ENCODE assay signal across 9 cellular contexts in genomic region chrX:107677501-107677901, GRCh38. TPM values are rescaled to one million over a fixed set of nuclear protein-coding genes. Genes with fewer than 3 reads are reported as not detected.
DNase-seq lines count a peak whose midpoint lies in the region; ATAC-seq and TF ChIP-seq lines count a peak whose summit lies in the region.
"Had no signal": no experiment of that assay in that cellular context is flagged by ENCODE, and none has a peak within 500 bp of the region (broad histone marks: within the 10 kb centered on the region; RNA-seq: fewer than 3 reads in every experiment).

No MANE protein-coding gene starts in this region.

- H3K27ac ChIP-seq in Peyer's patch (peak overlapping the region; percentile 91 to 98 (median 94)), sigmoid colon (peak overlapping the region; percentile 85 to 91 (median 86))

- H3K27me3 Mint-ChIP-seq in effector memory CD8-positive, alpha-beta T cell: no peaks in the 10 kb centered on the region

- DNase-seq in Peyer's patch (no peak), sigmoid colon (no peak), NCI-H1436 treated with DMSO at 0.1 percent for 48 hours (lab: John Stamatoyannopoulos, UW) (no peak), iPS-NIHi11 (ENCODE audit: low spot score) (no peak), epidermal melanocyte (ENCODE audit: insufficient read length, low spot score) (no peak)
- no peak for DNase-seq in effector memory CD8-positive, alpha-beta T cell
- DNase-seq: NK-92 treated with Interleukin-12 subunit alpha and Interleukin-12 subunit beta, amount 100 ng/mL, for 24 hours had no signal

- H3K4me1 ChIP-seq in Peyer's patch (peaks cover 4 to 28% (median 6%) of the 10 kb centered on the region in 4 donors), sigmoid colon (peaks cover 0 to 30% (median 10%) of the 10 kb centered on the region in 4 donors)

- ATAC-seq in effector memory CD8-positive, alpha-beta T cell (replicated peaks): no peak
- ATAC-seq in GM18505 (IDR thresholded peaks at IDR 0.05; ENCODE audit: unreplicated experiment): no peak

- TF ChIP-seq CTCF in Peyer's patch (IDR thresholded peaks at IDR 0.05) (no peak), sigmoid colon (IDR thresholded peaks at IDR 0.05) (no peak)

- H3K9me3 ChIP-seq in Peyer's patch (no peaks in the 10 kb centered on the region), sigmoid colon (no peaks in the 10 kb centered on the region)

- intact Hi-C loops in sigmoid colon (cut with DNase I): no loop called here

- no peak for TF ChIP-seq EP300 in sigmoid colon (IDR thresholded peaks at IDR 0.05)

- TF ChIP-seq POLR2A in Peyer's patch (IDR thresholded peaks at IDR 0.05) (no peak), sigmoid colon (IDR thresholded peaks at IDR 0.05) (no peak), GM18505 (IDR thresholded peaks at IDR 0.05; ENCODE audit: borderline replicate concordance, extremely low read depth, insufficient read depth, insufficient read length) (no peak)

- 55 to 65% methylated on average over 10 of the region's 10 CpGs for whole genome bisulfite sequencing in sigmoid colon, 2 donors

- H3K4me1 Mint-ChIP-seq in effector memory CD8-positive, alpha-beta T cell (ENCODE audit: low read depth in 2 of 2): peaks cover 55 to 57% of the 10 kb centered on the region in 2 donors

- H3K27ac Mint-ChIP-seq in effector memory CD8-positive, alpha-beta T cell: peak overlapping the region; percentile 97 to 99

- peaks cover 34% of the 10 kb centered on the region for H3K36me3 Mint-ChIP-seq in effector memory CD8-positive, alpha-beta T cell (ENCODE audit: insufficient read depth)

- no peaks in the 10 kb centered on the region for H3K36me3 ChIP-seq in Peyer's patch
- no peaks in the 10 kb centered on the region for H3K36me3 ChIP-seq in sigmoid colon

- H3K27me3 ChIP-seq in Peyer's patch: no peaks in the 10 kb centered on the region
- H3K27me3 ChIP-seq in sigmoid colon: peaks cover 0 to 4% (median 0%) of the 10 kb centered on the region in 3 donors

- peak overlapping the region; percentile 79 to 83 for H3K4me3 Mint-ChIP-seq in effector memory CD8-positive, alpha-beta T cell

- H3K4me3 ChIP-seq in GM08714 (ENCODE audit: low read length) (peak overlapping the region; percentile 85; the same call in 1 of the 2 replicates), Peyer's patch (peak overlapping the region in 2 of 4 donors; percentile 54 to 60), sigmoid colon (peak overlapping the region in 3 of 4 donors; percentile 52 to 53 (median 52))

- no peaks in the 10 kb centered on the region for H3K9me3 Mint-ChIP-seq in effector memory CD8-positive, alpha-beta T cell

RNA-seq across cellular contexts. Expression of gene PRPS1, which starts 49.2 kb away (rescaled TPM):
- 10 to 100 TPM in 2 of 4 donors, 1 to 10 TPM in 2; 2.6 to 43.7 (median 9.3) TPM for total RNA-seq in Peyer's patch
- 10 to 100 TPM; 16.3 to 35.8 (median 21.5) TPM for total RNA-seq in sigmoid colon
- 10 to 100 TPM in 2 of 3 donors, 1 to 10 TPM in 1; 9.6 to 24.4 (median 10.6) TPM for polyA plus RNA-seq in sigmoid colon
